In the genomic region with DNA sequence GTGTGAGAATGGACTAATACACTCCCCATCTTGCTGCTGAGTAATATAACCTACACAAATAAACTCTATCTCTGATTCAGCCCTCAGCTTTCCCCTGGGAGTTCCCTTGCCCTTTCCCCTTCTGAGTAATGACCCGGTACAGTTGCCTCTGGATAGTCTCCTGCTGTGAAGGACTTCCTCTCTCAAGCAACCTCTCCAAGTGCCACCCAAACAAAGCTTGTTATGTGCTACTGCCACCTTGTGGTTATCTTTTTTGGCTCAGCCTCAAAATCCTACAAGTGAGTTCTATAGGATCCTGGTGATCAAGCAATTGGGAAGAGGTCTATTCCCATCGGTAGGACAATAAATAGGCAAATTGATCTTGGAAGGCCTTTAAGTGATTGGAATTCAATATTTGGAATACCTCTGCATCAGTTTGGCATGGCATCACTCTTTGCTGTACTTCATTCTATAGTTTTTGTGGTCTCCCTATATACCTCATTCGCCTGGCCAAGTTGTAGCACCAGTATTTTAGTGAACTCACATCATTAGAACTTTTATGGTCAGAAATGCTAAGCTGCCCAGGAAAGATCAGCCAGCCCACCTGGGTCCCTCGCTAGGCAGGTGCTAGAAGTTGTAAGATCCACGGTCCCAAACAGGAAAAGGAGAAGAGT, we compare ENCODE assay signal across 8 cellular contexts. TPM values are rescaled to one million over a fixed set of nuclear protein-coding genes. Genes with fewer than 3 reads are reported as not detected.
DNase-seq lines count a peak whose midpoint lies in the region; ATAC-seq and TF ChIP-seq lines count a peak whose summit lies in the region.

No MANE protein-coding gene starts in this region.

- H3K27me3 ChIP-seq in neuronal stem cell (ENCODE audit: control insufficient read depth in 3 of 3, insufficient read depth in 3 of 3, low read depth in 1 of 3, low read length in 3 of 3): peaks cover 0 to 3% (median 0%) of the 10 kb centered on the region in 3 experiments

- H3K4me2 ChIP-seq in neuronal stem cell (ENCODE audit: insufficient read depth, low read length, poor library complexity, severe bottlenecking): no peak overlapping the region

- H3K4me3 ChIP-seq in fibroblast of the aortic adventitia (ENCODE audit: low read depth, low read length) (no peak overlapping the region), neuronal stem cell (ENCODE audit: low read length in 2 of 2) (no peak overlapping the region)

- no peak overlapping the region for H2AFZ ChIP-seq in neuronal stem cell (ENCODE audit: low read length)

- H2BK15ac ChIP-seq in neuronal stem cell (ENCODE audit: low read length): no peak overlapping the region

- no peak overlapping the region for H3K27ac ChIP-seq in neuronal stem cell (replicated peaks; ENCODE audit: low read length)

- H2BK5ac ChIP-seq in neuronal stem cell (ENCODE audit: low read length): no peak overlapping the region

- no peaks in the 10 kb centered on the region for H3K9me3 ChIP-seq in neuronal stem cell (replicated peaks in 1 of 2; ENCODE audit: control insufficient read depth in 2 of 2, insufficient read depth in 1 of 2, low read depth in 1 of 2, low read length in 2 of 2)

- H3K4me1 ChIP-seq in neuronal stem cell (ENCODE audit: control insufficient read depth in 2 of 2, insufficient read depth in 1 of 2, low read depth in 1 of 2, low read length in 2 of 2): no peaks in the 10 kb centered on the region

- no peak overlapping the region for H3K14ac ChIP-seq in neuronal stem cell (ENCODE audit: low read length)

- DNase-seq in DMS53 treated with DMSO at 0.1 percent for 48 hours (lab: John Stamatoyannopoulos, UW; ENCODE audit: unreplicated experiment): peak; percentile 76
- DNase-seq in HS-5 (ENCODE audit: low read depth): peak; percentile 88
- DNase-seq in NCI-H82 treated with DMSO at 0.1 percent for 48 hours (lab: John Stamatoyannopoulos, UW; ENCODE audit: unreplicated experiment): peak; percentile 4
- DNase-seq in activated T-cell treated with anti-CD3 and anti-CD28 coated beads for 4 hours: peak; percentile 15
- DNase-seq in fibroblast of the aortic adventitia (ENCODE audit: low read depth): peak; percentile 97
- DNase-seq in neuronal stem cell (ENCODE audit: low spot score): peak; percentile 46

- peak; percentile 50 for TF ChIP-seq CTCF in fibroblast of the aortic adventitia (IDR thresholded peaks at IDR 0.05; ENCODE audit: insufficient read depth, low read length)

- H3K18ac ChIP-seq in neuronal stem cell (ENCODE audit: low read length): no peak overlapping the region

- no peak overlapping the region for H3K23ac ChIP-seq in neuronal stem cell (ENCODE audit: low read depth, low read length, poor library complexity)

- ATAC-seq in GM19467 (IDR thresholded peaks at IDR 0.05; ENCODE audit: unreplicated experiment) (peak; percentile 86), GM19328 (IDR thresholded peaks at IDR 0.05; ENCODE audit: unreplicated experiment) (no peak)

- H2AK5ac ChIP-seq in neuronal stem cell (ENCODE audit: low read depth, low read length): no peak overlapping the region

- no CpG with 5 or more reads among the region's 5 CpGs for WGBS in neuronal stem cell (ENCODE audit: extremely low coverage in 2 of 2, insufficient read length in 2 of 2, insufficient replicate concordance in 1 of 2), 2 donors

- H3K79me1 ChIP-seq in neuronal stem cell (ENCODE audit: low read depth, low read length): no peaks in the 10 kb centered on the region

- H3K4ac ChIP-seq in neuronal stem cell (ENCODE audit: low read length): no peak overlapping the region

- H3K36me3 ChIP-seq in neuronal stem cell (replicated peaks in 1 of 2; ENCODE audit: control insufficient read depth in 2 of 2, insufficient read depth in 2 of 2, low read length in 2 of 2): no peaks in the 10 kb centered on the region

- H2BK12ac ChIP-seq in neuronal stem cell (ENCODE audit: low read length): no peak overlapping the region

- no peak overlapping the region for H4K8ac ChIP-seq in neuronal stem cell (ENCODE audit: low read depth, low read length)

- H2BK120ac ChIP-seq in neuronal stem cell (ENCODE audit: low read depth, low read length): no peak overlapping the region

- no peak overlapping the region for H3K9ac ChIP-seq in neuronal stem cell (ENCODE audit: low read depth, low read length, poor library complexity)

- no peak overlapping the region for H4K91ac ChIP-seq in neuronal stem cell (ENCODE audit: low read depth, low read length, poor library complexity)

RNA-seq across cellular contexts. Expression of gene ZCCHC13, which starts 40.1 kb away (rescaled TPM):
- not detected in 2 replicates for total RNA-seq in fibroblast of the aortic adventitia (ENCODE audit: low replicate concordance)
- polyA plus RNA-seq in neuronal stem cell (2013, experiment 1 of 2): not detected
- not detected for polyA plus RNA-seq in neuronal stem cell (2013, experiment 2 of 2)

Comparison
In these comparisons a context has a peak if more than half of its experiments do, and no peak if none do; other contexts are left out.
1. DNase-seq: peak in every context shown above with its lines; median percentile 97 in fibroblast of the aortic adventitia; 88 in HS-5; 76 in DMS53 treated with DMSO at 0.1 percent for 48 hours; 46 in neuronal stem cell; 15 in activated T-cell treated with anti-CD3 and anti-CD28 coated beads for 4 hours; 4 in NCI-H82 treated with DMSO at 0.1 percent for 48 hours.